In genomic region chr10:51095444-51095843, GRCh38 we compare ENCODE assay signal across 15 cellular contexts. TPM values are rescaled to one million over a fixed set of nuclear protein-coding genes. Genes with fewer than 3 reads are reported as not detected.
A peak's percentile ranks its signal among the peaks of the same experiment; 100 is the strongest.
DNase-seq lines count a peak whose midpoint lies in the region; ATAC-seq and TF ChIP-seq lines count a peak whose summit lies in the region.
"Had no signal": no experiment of that assay in that cellular context is flagged by ENCODE, and none has a peak within 500 bp of the region (broad histone marks: within the 10 kb centered on the region; RNA-seq: fewer than 3 reads in every experiment).

No MANE protein-coding gene starts in this region.

- DNase-seq in Ammon's horn (ENCODE audit: low spot score) (peak; percentile 25), HEK293T (ENCODE audit: extremely low spot score) (no peak), left lung (no peak), thyroid gland (peak; percentile 53 to 65), OCI-LY7 (ENCODE audit: low spot score) (no peak)
- no peak for DNase-seq in effector memory CD4-positive, alpha-beta T cell
- DNase-seq: BE2C; CD4-positive, alpha-beta memory T cell; DMS79; GOT3 had no signal

- H3K4me3 ChIP-seq in left lung = no peak overlapping the region
- H3K4me3 ChIP-seq in thyroid gland (replicated peaks in 1 of 3) = no peak overlapping the region
- H3K4me3 ChIP-seq in effector memory CD4-positive, alpha-beta T cell (ENCODE audit: insufficient read depth, low read depth, low read length, poor library complexity, severe bottlenecking) = no peak overlapping the region
- no peak overlapping the region for H3K4me3 ChIP-seq in OCI-LY7 (ENCODE audit: low read depth, low read length, poor library complexity, severe bottlenecking)
- H3K4me3 ChIP-seq: GM12878, HAP-1 had no signal

- H2AFZ ChIP-seq in OCI-LY7 (ENCODE audit: low read length) = no peak overlapping the region

- H4K20me1 ChIP-seq in OCI-LY7 (ENCODE audit: insufficient read depth, low read length) = no peaks in the 10 kb centered on the region

- intact Hi-C loops in left lung (cut with DNase I) (no loop called here), thyroid gland (cut with DNase I) (no loop called here), OCI-LY7 (cut with micrococcal nuclease; ENCODE audit: unreplicated experiment) (no loop called here)

- TF ChIP-seq CTCF in left lung (IDR thresholded peaks at IDR 0.05) = no peak
- TF ChIP-seq CTCF in thyroid gland (IDR thresholded peaks at IDR 0.05) = no peak
- TF ChIP-seq CTCF in OCI-LY7 (conservative IDR thresholded peaks at IDR 0.05; ENCODE audit: low read length) = no peak

- H3K9me2 ChIP-seq in OCI-LY7 (ENCODE audit: insufficient read depth, low read length) = no peaks in the 10 kb centered on the region

- H3K79me2 ChIP-seq in OCI-LY7 (ENCODE audit: insufficient read depth, low read depth, low read length) = no peaks in the 10 kb centered on the region

- ATAC-seq in left lung (peak; percentile 59), GM21526 (IDR thresholded peaks at IDR 0.05; ENCODE audit: low FRiP score, unreplicated experiment) (no peak)
- ATAC-seq: GM12878 had no signal

- no peak for TF ChIP-seq POLR2A in thyroid gland (IDR thresholded peaks at IDR 0.05)

- no TSS peak for BruUV-seq in OCI-LY7 (replicated peaks; lab: Mats Ljungman, UMichigan)

- H3K4me1 ChIP-seq in left lung (peaks cover 0 to 5% of the 10 kb centered on the region in 2 donors), thyroid gland (peaks cover 24 to 30% of the 10 kb centered on the region in 2 donors), OCI-LY7 (ENCODE audit: insufficient read depth, low read length, poor library complexity, severe bottlenecking) (no peaks in the 10 kb centered on the region)
- H3K4me1 ChIP-seq in effector memory CD4-positive, alpha-beta T cell (ENCODE audit: control insufficient read depth, insufficient read depth, low read length, poor library complexity, severe bottlenecking) = no peaks in the 10 kb centered on the region
- H3K4me1 ChIP-seq: BE2C, HAP-1 had no signal

- WGBS in thyroid gland, 2 donors = 36 to 46% methylated on average over 3 of the region's 3 CpGs

- H3K4me2 ChIP-seq in OCI-LY7 (ENCODE audit: low read length) = no peak overlapping the region

- no peaks in the 10 kb centered on the region for H3K36me3 ChIP-seq in left lung
- no peaks in the 10 kb centered on the region for H3K36me3 ChIP-seq in thyroid gland
- no peaks in the 10 kb centered on the region for H3K36me3 ChIP-seq in effector memory CD4-positive, alpha-beta T cell (ENCODE audit: control insufficient read depth, insufficient read depth, low read length)
- H3K36me3 ChIP-seq in OCI-LY7 (ENCODE audit: insufficient read depth, low read length) = no peaks in the 10 kb centered on the region
- H3K36me3 ChIP-seq: BE2C, HAP-1 had no signal

- H3K27ac ChIP-seq in left lung (no peak overlapping the region), thyroid gland (peak overlapping the region; percentile 29 to 59 (median 42)), OCI-LY7 (ENCODE audit: low read depth, low read length, poor library complexity, severe bottlenecking) (no peak overlapping the region)
- no peak overlapping the region for H3K27ac ChIP-seq in effector memory CD4-positive, alpha-beta T cell (ENCODE audit: insufficient read depth, low read length, poor library complexity, severe bottlenecking)
- H3K27ac ChIP-seq: C4-2B, HL-60 had no signal

- CTCF ChIA-PET in HEK293T (lab: Yijun Ruan, JAX) (no interaction called here), OCI-LY7 (lab: Charles Lee; ENCODE audit: unreplicated experiment) (no interaction called here)

- H3K9me3 ChIP-seq in left lung = no peaks in the 10 kb centered on the region
- H3K9me3 ChIP-seq in thyroid gland = no peaks in the 10 kb centered on the region
- no peaks in the 10 kb centered on the region for H3K9me3 ChIP-seq in effector memory CD4-positive, alpha-beta T cell (ENCODE audit: control insufficient read depth, low read length)
- no peaks in the 10 kb centered on the region for H3K9me3 ChIP-seq in OCI-LY7 (ENCODE audit: low read length)
- H3K9me3 ChIP-seq: BE2C, HAP-1 had no signal

- POLR2A ChIA-PET in HEK293T (lab: Yijun Ruan, JAX) (no interaction called here), OCI-LY7 (lab: Charles Lee) (no interaction called here)

- H3K27me3 ChIP-seq in left lung = no peaks in the 10 kb centered on the region
- H3K27me3 ChIP-seq in thyroid gland = no peaks in the 10 kb centered on the region
- H3K27me3 ChIP-seq in effector memory CD4-positive, alpha-beta T cell (replicated peaks; ENCODE audit: control insufficient read depth, insufficient read depth, low read length, poor library complexity, severe bottlenecking) = no peaks in the 10 kb centered on the region
- H3K27me3 ChIP-seq: BE2C had no signal

TF ChIP-seq in HEK293T, 16 proteins besides CTCF, POLR2A, EP300 and RAD21:
- TF ChIP-seq LEF1 (IDR thresholded peaks at IDR 0.05; ENCODE audit: borderline replicate concordance) (no peak), L3MBTL2 (conservative IDR thresholded peaks at IDR 0.05) (0 out of 2 replicates have a peak, but pooled peaks have one; percentile 19)
TF ChIP-seq in HEK293T: peak in this region for 1.

RNA-seq across cellular contexts. Expression of gene PRKG1, which starts 21.2 kb away (rescaled TPM):
- 10 to 100 TPM; 22.9 to 29.0 TPM for total RNA-seq in left lung
- total RNA-seq in thyroid gland = 10 to 100 TPM; 26.5 to 72.3 (median 58.1) TPM
- not detected in 2 replicates for total RNA-seq in OCI-LY7 (2014; rRNA removed; shearing (Covaris generic))
- total RNA-seq in OCI-LY7 (2022) = not detected in 2 replicates

Comparison
In these comparisons a context has a peak if more than half of its experiments do, and no peak if none do; other contexts are left out.
1. DNase-seq: peak in Ammon's horn (single experiment) and thyroid gland (2 of 2); none in HEK293T (single experiment), left lung (0 of 2), effector memory CD4-positive, alpha-beta T cell (0 of 3) and OCI-LY7 (single experiment).
2. H3K27ac ChIP-seq: peak in thyroid gland (3 of 3); none in left lung (0 of 2), effector memory CD4-positive, alpha-beta T cell (single experiment) and OCI-LY7 (single experiment).
3. RNA of gene PRKG1, which starts 21.2 kb away (total RNA-seq): 26.5 to 72.3 TPM in thyroid gland and 22.9 to 29.0 TPM in left lung; not detected in OCI-LY7; every median in the first group is over 10 times any median in the second.